1 cellular context compared by ENCODE assay signal in the genomic region with DNA sequence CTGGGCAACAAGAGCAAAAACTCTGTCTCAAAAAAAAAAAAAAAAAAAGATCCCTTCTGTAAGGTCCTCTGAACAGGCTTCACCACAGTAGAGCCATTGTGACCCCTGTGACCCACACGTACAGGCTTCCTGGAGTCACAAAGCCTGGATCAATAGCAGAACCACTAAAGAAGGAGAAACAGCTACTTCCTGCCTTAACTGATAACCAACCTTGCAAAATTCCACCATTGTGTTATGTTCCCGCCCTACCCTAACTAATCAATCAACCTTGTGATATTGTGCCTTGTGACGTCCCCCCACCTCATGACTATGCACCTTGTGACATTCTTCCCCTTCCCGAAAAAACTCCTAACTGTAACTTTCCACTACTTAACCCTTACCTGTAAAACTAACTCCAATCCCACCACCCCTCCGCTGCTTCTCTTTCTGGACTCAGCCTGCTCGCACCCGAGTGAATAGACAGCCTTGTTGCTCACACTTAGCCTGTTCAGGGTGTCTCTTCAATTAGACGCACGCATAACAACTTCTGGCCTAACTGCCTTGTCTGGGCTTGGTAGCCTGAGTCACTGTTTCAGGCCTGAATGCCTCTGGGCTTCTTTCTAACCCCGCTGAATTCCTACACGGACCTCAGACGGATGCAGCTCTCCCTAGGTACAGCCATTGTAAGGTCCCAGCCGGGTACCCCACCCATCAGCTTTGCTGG.
TF ChIP-seq lines count a peak whose summit lies in the region.

No MANE protein-coding gene starts in this region.

TF ChIP-seq in GM23338, 12 proteins besides CTCF, POLR2A, EP300 and RAD21:
- TF ChIP-seq EZH2phosphoT487 (IDR thresholded peaks at IDR 0.05; ENCODE audit: unreplicated experiment): no peak
- TF ChIP-seq JUNB (IDR thresholded peaks at IDR 0.05; ENCODE audit: unreplicated experiment): no peak
- TF ChIP-seq, protein P1, sequence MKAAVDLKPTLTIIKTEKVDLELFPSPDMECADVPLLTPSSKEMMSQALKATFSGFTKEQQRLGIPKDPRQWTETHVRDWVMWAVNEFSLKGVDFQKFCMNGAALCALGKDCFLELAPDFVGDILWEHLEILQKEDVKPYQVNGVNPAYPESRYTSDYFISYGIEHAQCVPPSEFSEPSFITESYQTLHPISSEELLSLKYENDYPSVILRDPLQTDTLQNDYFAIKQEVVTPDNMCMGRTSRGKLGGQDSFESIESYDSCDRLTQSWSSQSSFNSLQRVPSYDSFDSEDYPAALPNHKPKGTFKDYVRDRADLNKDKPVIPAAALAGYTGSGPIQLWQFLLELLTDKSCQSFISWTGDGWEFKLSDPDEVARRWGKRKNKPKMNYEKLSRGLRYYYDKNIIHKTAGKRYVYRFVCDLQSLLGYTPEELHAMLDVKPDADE (IDR thresholded peaks at IDR 0.05): no peak
- TF ChIP-seq CREB1 (CRISPR knock-in tag; IDR thresholded peaks at IDR 0.05; ENCODE audit: low read depth): no peak
- TF ChIP-seq EZH2 (IDR thresholded peaks at IDR 0.05; ENCODE audit: low read depth, unreplicated experiment): no peak
- TF ChIP-seq ZNF114 (CRISPR knock-in tag; IDR thresholded peaks at IDR 0.05): no peak
- TF ChIP-seq, protein P2, sequence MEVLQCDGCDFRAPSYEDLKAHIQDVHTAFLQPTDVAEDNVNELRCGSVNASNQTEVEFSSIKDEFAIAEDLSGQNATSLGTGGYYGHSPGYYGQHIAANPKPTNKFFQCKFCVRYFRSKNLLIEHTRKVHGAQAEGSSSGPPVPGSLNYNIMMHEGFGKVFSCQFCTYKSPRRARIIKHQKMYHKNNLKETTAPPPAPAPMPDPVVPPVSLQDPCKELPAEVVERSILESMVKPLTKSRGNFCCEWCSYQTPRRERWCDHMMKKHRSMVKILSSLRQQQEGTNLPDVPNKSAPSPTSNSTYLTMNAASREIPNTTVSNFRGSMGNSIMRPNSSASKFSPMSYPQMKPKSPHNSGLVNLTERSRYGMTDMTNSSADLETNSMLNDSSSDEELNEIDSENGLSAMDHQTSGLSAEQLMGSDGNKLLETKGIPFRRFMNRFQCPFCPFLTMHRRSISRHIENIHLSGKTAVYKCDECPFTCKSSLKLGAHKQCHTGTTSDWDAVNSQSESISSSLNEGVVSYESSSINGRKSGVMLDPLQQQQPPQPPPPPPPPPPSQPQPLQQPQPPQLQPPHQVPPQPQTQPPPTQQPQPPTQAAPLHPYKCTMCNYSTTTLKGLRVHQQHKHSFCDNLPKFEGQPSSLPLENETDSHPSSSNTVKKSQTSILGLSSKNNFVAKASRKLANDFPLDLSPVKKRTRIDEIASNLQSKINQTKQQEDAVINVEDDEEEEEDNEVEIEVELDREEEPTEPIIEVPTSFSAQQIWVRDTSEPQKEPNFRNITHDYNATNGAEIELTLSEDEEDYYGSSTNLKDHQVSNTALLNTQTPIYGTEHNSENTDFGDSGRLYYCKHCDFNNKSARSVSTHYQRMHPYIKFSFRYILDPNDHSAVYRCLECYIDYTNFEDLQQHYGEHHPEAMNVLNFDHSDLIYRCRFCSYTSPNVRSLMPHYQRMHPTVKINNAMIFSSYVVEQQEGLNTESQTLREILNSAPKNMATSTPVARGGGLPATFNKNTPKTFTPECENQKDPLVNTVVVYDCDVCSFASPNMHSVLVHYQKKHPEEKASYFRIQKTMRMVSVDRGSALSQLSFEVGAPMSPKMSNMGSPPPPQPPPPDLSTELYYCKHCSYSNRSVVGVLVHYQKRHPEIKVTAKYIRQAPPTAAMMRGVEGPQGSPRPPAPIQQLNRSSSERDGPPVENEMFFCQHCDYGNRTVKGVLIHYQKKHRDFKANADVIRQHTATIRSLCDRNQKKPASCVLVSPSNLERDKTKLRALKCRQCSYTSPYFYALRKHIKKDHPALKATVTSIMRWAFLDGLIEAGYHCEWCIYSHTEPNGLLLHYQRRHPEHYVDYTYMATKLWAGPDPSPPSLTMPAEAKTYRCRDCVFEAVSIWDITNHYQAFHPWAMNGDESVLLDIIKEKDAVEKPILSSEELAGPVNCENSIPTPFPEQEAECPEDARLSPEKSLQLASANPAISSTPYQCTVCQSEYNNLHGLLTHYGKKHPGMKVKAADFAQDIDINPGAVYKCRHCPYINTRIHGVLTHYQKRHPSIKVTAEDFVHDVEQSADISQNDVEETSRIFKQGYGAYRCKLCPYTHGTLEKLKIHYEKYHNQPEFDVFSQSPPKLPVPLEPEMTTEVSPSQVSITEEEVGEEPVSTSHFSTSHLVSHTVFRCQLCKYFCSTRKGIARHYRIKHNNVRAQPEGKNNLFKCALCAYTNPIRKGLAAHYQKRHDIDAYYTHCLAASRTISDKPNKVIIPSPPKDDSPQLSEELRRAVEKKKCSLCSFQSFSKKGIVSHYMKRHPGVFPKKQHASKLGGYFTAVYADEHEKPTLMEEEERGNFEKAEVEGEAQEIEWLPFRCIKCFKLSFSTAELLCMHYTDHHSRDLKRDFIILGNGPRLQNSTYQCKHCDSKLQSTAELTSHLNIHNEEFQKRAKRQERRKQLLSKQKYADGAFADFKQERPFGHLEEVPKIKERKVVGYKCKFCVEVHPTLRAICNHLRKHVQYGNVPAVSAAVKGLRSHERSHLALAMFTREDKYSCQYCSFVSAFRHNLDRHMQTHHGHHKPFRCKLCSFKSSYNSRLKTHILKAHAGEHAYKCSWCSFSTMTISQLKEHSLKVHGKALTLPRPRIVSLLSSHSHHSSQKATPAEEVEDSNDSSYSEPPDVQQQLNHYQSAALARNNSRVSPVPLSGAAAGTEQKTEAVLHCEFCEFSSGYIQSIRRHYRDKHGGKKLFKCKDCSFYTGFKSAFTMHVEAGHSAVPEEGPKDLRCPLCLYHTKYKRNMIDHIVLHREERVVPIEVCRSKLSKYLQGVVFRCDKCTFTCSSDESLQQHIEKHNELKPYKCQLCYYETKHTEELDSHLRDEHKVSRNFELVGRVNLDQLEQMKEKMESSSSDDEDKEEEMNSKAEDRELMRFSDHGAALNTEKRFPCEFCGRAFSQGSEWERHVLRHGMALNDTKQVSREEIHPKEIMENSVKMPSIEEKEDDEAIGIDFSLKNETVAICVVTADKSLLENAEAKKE (CRISPR knock-in tag; IDR thresholded peaks at IDR 0.05): no peak
- no peak for TF ChIP-seq ZNF331 (CRISPR knock-in tag; IDR thresholded peaks at IDR 0.05; ENCODE audit: low read depth)
- TF ChIP-seq NANOG (IDR thresholded peaks at IDR 0.05; ENCODE audit: borderline replicate concordance): no peak
- no peak for TF ChIP-seq POLR2AphosphoS5 (IDR thresholded peaks at IDR 0.05; ENCODE audit: low read depth)
- no peak for TF ChIP-seq STAT1 (IDR thresholded peaks at IDR 0.05; ENCODE audit: unreplicated experiment)
- TF ChIP-seq, protein P3, sequence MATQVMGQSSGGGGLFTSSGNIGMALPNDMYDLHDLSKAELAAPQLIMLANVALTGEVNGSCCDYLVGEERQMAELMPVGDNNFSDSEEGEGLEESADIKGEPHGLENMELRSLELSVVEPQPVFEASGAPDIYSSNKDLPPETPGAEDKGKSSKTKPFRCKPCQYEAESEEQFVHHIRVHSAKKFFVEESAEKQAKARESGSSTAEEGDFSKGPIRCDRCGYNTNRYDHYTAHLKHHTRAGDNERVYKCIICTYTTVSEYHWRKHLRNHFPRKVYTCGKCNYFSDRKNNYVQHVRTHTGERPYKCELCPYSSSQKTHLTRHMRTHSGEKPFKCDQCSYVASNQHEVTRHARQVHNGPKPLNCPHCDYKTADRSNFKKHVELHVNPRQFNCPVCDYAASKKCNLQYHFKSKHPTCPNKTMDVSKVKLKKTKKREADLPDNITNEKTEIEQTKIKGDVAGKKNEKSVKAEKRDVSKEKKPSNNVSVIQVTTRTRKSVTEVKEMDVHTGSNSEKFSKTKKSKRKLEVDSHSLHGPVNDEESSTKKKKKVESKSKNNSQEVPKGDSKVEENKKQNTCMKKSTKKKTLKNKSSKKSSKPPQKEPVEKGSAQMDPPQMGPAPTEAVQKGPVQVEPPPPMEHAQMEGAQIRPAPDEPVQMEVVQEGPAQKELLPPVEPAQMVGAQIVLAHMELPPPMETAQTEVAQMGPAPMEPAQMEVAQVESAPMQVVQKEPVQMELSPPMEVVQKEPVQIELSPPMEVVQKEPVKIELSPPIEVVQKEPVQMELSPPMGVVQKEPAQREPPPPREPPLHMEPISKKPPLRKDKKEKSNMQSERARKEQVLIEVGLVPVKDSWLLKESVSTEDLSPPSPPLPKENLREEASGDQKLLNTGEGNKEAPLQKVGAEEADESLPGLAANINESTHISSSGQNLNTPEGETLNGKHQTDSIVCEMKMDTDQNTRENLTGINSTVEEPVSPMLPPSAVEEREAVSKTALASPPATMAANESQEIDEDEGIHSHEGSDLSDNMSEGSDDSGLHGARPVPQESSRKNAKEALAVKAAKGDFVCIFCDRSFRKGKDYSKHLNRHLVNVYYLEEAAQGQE (IDR thresholded peaks at IDR 0.05; ENCODE audit: unreplicated experiment): no peak
TF ChIP-seq in GM23338: peak in this region for 0.
